Comparison of ENCODE assay signal across 3 cellular contexts in the genomic region with DNA sequence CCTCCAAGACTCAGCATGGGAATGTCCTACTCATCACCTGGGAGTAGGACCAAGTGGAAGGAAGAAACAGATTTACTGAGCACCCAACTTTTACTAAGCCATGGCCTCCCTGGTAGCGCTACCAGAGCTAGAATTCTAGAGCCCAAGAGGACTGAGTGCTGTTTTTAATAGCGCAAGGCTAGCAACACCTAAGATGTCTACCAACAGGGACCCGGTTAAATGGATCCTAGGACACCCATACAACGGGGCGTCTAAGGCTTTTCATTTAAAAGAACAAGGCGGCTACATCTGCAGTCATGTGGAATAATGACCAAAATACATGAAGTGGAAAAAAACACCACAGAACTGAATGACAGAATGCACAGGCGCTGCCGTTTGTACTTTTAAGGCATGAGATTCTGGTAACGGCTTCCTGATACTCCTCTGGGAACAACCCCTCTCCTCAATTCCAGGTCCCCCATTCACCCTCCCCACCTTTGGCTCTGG.
TF ChIP-seq lines count a peak whose summit lies in the region.

No MANE protein-coding gene starts in this region.

TF ChIP-seq in SK-N-SH, 30 proteins besides CTCF, POLR2A, EP300 and RAD21:
- no peak for TF ChIP-seq EZH2phosphoT487 (IDR thresholded peaks at IDR 0.05; ENCODE audit: borderline replicate concordance, low read depth)
- no peak for TF ChIP-seq RCOR1 (IDR thresholded peaks at IDR 0.05; ENCODE audit: low read length)
- TF ChIP-seq SMC3 (IDR thresholded peaks at IDR 0.05; ENCODE audit: low read depth, low read length) = no peak
- TF ChIP-seq TEAD4 (IDR thresholded peaks at IDR 0.05; ENCODE audit: borderline replicate concordance, insufficient read depth) = no peak
- no peak for TF ChIP-seq MXI1 (IDR thresholded peaks at IDR 0.05; ENCODE audit: low read depth, low read length)
TF ChIP-seq in SK-N-SH: peak in this region for 0.

TF ChIP-seq in SK-N-SH treated with all-trans-retinoic acid at 6 μM for 48 hours, 23 proteins besides CTCF, POLR2A, EP300 and RAD21:
- TF ChIP-seq, protein P1, sequence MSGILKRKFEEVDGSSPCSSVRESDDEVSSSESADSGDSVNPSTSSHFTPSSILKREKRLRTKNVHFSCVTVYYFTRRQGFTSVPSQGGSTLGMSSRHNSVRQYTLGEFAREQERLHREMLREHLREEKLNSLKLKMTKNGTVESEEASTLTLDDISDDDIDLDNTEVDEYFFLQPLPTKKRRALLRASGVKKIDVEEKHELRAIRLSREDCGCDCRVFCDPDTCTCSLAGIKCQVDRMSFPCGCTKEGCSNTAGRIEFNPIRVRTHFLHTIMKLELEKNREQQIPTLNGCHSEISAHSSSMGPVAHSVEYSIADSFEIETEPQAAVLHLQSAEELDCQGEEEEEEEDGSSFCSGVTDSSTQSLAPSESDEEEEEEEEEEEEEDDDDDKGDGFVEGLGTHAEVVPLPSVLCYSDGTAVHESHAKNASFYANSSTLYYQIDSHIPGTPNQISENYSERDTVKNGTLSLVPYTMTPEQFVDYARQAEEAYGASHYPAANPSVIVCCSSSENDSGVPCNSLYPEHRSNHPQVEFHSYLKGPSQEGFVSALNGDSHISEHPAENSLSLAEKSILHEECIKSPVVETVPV (CRISPR knock-in tag; IDR thresholded peaks at IDR 0.05) = no peak
- TF ChIP-seq, protein P2, sequence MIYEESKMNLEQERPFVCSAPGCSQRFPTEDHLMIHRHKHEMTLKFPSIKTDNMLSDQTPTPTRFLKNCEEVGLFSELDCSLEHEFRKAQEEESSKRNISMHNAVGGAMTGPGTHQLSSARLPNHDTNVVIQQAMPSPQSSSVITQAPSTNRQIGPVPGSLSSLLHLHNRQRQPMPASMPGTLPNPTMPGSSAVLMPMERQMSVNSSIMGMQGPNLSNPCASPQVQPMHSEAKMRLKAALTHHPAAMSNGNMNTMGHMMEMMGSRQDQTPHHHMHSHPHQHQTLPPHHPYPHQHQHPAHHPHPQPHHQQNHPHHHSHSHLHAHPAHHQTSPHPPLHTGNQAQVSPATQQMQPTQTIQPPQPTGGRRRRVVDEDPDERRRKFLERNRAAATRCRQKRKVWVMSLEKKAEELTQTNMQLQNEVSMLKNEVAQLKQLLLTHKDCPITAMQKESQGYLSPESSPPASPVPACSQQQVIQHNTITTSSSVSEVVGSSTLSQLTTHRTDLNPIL (CRISPR knock-in tag; IDR thresholded peaks at IDR 0.05; ENCODE audit: low read depth) = no peak
- TF ChIP-seq GLIS3 (CRISPR knock-in tag; IDR thresholded peaks at IDR 0.05) = no peak

TF ChIP-seq in endothelial cell of umbilical vein, 7 proteins besides CTCF, POLR2A, EP300 and RAD21:
- TF ChIP-seq, protein P3, sequence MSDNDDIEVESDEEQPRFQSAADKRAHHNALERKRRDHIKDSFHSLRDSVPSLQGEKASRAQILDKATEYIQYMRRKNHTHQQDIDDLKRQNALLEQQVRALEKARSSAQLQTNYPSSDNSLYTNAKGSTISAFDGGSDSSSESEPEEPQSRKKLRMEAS (IDR thresholded peaks at IDR 0.05; ENCODE audit: insufficient read depth, insufficient read length) = no peak
- TF ChIP-seq EZH2 (IDR thresholded peaks at IDR 0.05; ENCODE audit: borderline replicate concordance, low read depth, low read length, severe bottlenecking) (no peak), POLR2AphosphoS5 (IDR thresholded peaks at IDR 0.05; ENCODE audit: insufficient read depth, low read depth, low read length) (no peak), GATA2 (IDR thresholded peaks at IDR 0.05; ENCODE audit: insufficient read depth, insufficient read length, low read depth, low read length) (no peak), JUN (IDR thresholded peaks at IDR 0.05; ENCODE audit: borderline replicate concordance, insufficient read depth, insufficient read length, low read depth) (no peak), FOS (IDR thresholded peaks at IDR 0.05; ENCODE audit: borderline replicate concordance, insufficient read depth, low read length) (no peak), MYC (IDR thresholded peaks at IDR 0.05; ENCODE audit: low read depth, low read length) (no peak)
